Comparison of ENCODE assay signal across 11 cellular contexts in genomic region chr7:127396184-127396583, GRCh38. TPM values are rescaled to one million over a fixed set of nuclear protein-coding genes. Genes with fewer than 3 reads are reported as not detected.
A peak's percentile ranks its signal among the peaks of the same experiment; 100 is the strongest.
DNase-seq lines count a peak whose midpoint lies in the region; ATAC-seq, FAIRE-seq and TF ChIP-seq lines count a peak whose summit lies in the region.
"Had no signal": no experiment of that assay in that cellular context is flagged by ENCODE, and none has a peak within 500 bp of the region (broad histone marks: within the 10 kb centered on the region; RNA-seq: fewer than 3 reads in every experiment).

No MANE protein-coding gene starts in this region.

- H3K9me3 Mint-ChIP-seq in CD4-positive, alpha-beta T cell, result no peaks in the 10 kb centered on the region

- no peak for TF ChIP-seq EP300 in GM12878 (IDR thresholded peaks at IDR 0.05; ENCODE audit: borderline replicate concordance in 1 of 2, control insufficient read depth in 1 of 2, low read depth in 2 of 2, low read length in 2 of 2)

- TF ChIP-seq RAD21 in GM12878 (IDR thresholded peaks at IDR 0.05; ENCODE audit: insufficient read depth, low read depth, low read length), result no peak

- no peaks in the 10 kb centered on the region for H3K27me3 Mint-ChIP-seq in CD4-positive, alpha-beta T cell

- TF ChIP-seq CTCF in CD4-positive, alpha-beta T cell (IDR thresholded peaks at IDR 0.05), result no peak
- TF ChIP-seq CTCF in GM12878 (IDR thresholded peaks at IDR 0.05 in 2 of 3, conservative IDR thresholded peaks at IDR 0.05 in 1 of 3; ENCODE audit: control insufficient read depth in 2 of 3, extremely low read depth in 1 of 3, insufficient read depth in 1 of 3, low read depth in 3 of 3, low read length in 3 of 3), result no peak
- TF ChIP-seq CTCF in PC-9 (conservative IDR thresholded peaks at IDR 0.05), result no peak

- no peak for TF ChIP-seq POLR2A in GM12878 (IDR thresholded peaks at IDR 0.05; ENCODE audit: low read depth, low read length)

- in situ Hi-C loops in KBM-7 (cut with MboI; ENCODE audit: low pct_unique_long_range_greater_than_20kb, low sequenced_read_pairs) (no loop called here), GM12878 (cut with MboI) (no loop called here)

- peaks cover 31% of the 10 kb centered on the region for H3K4me1 Mint-ChIP-seq in CD4-positive, alpha-beta T cell (ENCODE audit: low read depth)

- H3F3A ChIP-seq in PC-9 (ENCODE audit: insufficient read depth, low read depth), result peaks cover 6% of the 10 kb centered on the region; the same call in 1 of the 2 replicates

- H3K27ac Mint-ChIP-seq in CD4-positive, alpha-beta T cell, result no peak overlapping the region

- H3K4me3 Mint-ChIP-seq in CD4-positive, alpha-beta T cell, result peak overlapping the region; percentile 49
- H3K4me3 Mint-ChIP-seq: activated T-cell treated with anti-CD3 and anti-CD28 coated beads, Interleukin-2, amount 50 U/mL, for 24 hours had no signal

- no peak overlapping the region for H3K9ac ChIP-seq in GM12878 (ENCODE audit: control insufficient read depth, insufficient read depth, low read length)

- no peak for ATAC-seq in CD4-positive, alpha-beta T cell (ENCODE audit: poor library complexity)
- ATAC-seq in GM18858 (IDR thresholded peaks at IDR 0.05; ENCODE audit: unreplicated experiment) (peak; percentile 38), GM12878 (peak; percentile 49), HG02588 (IDR thresholded peaks at IDR 0.05; ENCODE audit: unreplicated experiment) (no peak), GM21619 (IDR thresholded peaks at IDR 0.05; ENCODE audit: unreplicated experiment) (no peak), Right ventricle myocardium superior (ENCODE audit: poor library complexity) (no peak)
- ATAC-seq: heart left ventricle had no signal

- H3K36me3 ChIP-seq in GM12878 (ENCODE audit: control insufficient read depth in 2 of 2, insufficient read depth in 2 of 2, low read length in 1 of 2) (no peaks in the 10 kb centered on the region), PC-9 (ENCODE audit: low read depth) (no peaks in the 10 kb centered on the region)

- no peak overlapping the region for H3K4me2 ChIP-seq in GM12878 (ENCODE audit: control insufficient read depth, insufficient read depth)
- H3K4me2 ChIP-seq in PC-9, result no peak overlapping the region

- H2AFZ ChIP-seq in GM12878 (ENCODE audit: control insufficient read depth, low read depth, low read length) (no peak overlapping the region), PC-9 (no peak overlapping the region)

- H3K9me3 ChIP-seq in CD4-positive, alpha-beta T cell (ENCODE audit: control insufficient read depth, low read length), result no peaks in the 10 kb centered on the region
- H3K9me3 ChIP-seq in GM12878 (replicated peaks; ENCODE audit: control insufficient read depth, insufficient read depth, low read length) (no peaks in the 10 kb centered on the region), PC-9 (ENCODE audit: insufficient read depth, low read depth) (no peaks in the 10 kb centered on the region)
- H3K9me3 ChIP-seq: heart left ventricle had no signal

- WGBS in GM12878 (ENCODE audit: insufficient coverage, insufficient replicate concordance, low lambda C conversion rate, missing lambda C conversion rate), result 42% methylated on average over 1 of the region's 1 CpG

- H3K9me2 ChIP-seq in PC-9 (ENCODE audit: insufficient read depth), result no peaks in the 10 kb centered on the region

- H3K4me1 ChIP-seq in GM12878 (ENCODE audit: control insufficient read depth, insufficient read depth, low read length) (peaks cover 7% of the 10 kb centered on the region; the same call in 1 of the 2 replicates), PC-9 (replicated peaks; ENCODE audit: insufficient read depth) (peaks cover 6% of the 10 kb centered on the region)

- H3K27ac ChIP-seq in CD4-positive, alpha-beta T cell (ENCODE audit: low read depth, low read length), result no peak overlapping the region
- no peak overlapping the region for H3K27ac ChIP-seq in GM12878 (ENCODE audit: control insufficient read depth, insufficient read depth)
- H3K27ac ChIP-seq in PC-9, result no peak overlapping the region
- H3K27ac ChIP-seq: heart left ventricle had no signal

- SMC1A ChIA-PET in GM12878 (lab: Charles Lee; ENCODE audit: uncharacterized antibody, unreplicated experiment), result interaction anchor here (1.4 kb wide), 1 partner anchor 9 kb away, joined by 3 read pairs; no protein-coding TSS in a partner anchor

- BruUV-seq in GM12878 (replicated peaks; lab: Mats Ljungman, UMichigan) (no TSS peak), PC-9 (replicated peaks; lab: Mats Ljungman, UMichigan) (no TSS peak)

- RAD21 ChIA-PET in GM12878 (lab: Charles Lee; ENCODE audit: unreplicated experiment), result no interaction called here

- peak in 1 of 10 experiments; percentile 10 for DNase-seq in CD4-positive, alpha-beta T cell
- DNase-seq in KBM-7, result peak; percentile 43
- DNase-seq in GM12878 (ENCODE audit: low read depth, low spot score), result no peak
- no peak for DNase-seq in PC-9
- DNase-seq in Right ventricle myocardium superior, result no peak
- DNase-seq: activated T-cell treated with anti-CD3 and anti-CD28 coated beads, Interleukin-2, amount 50 U/mL, for 24 hours; NCI-H2171 had no signal

- peaks cover 14% of the 10 kb centered on the region for H3K79me2 ChIP-seq in GM12878 (ENCODE audit: control insufficient read depth, insufficient read depth, low read length)
- H3K79me2 ChIP-seq in PC-9 (ENCODE audit: low read depth), result peaks cover 12% of the 10 kb centered on the region

- CTCF ChIA-PET in CD4-positive, alpha-beta T cell (lab: Charles Lee), result interaction anchor here (1.8 kb wide), 1 partner anchor 48 kb away, joined by 6 read pairs; no protein-coding TSS in a partner anchor
- CTCF ChIA-PET in GM12878 (lab: Yijun Ruan, JAX), result no interaction called here
- CTCF ChIA-PET in PC-9 (lab: Charles Lee), result no interaction called here

- POLR2A ChIA-PET in CD4-positive, alpha-beta T cell (lab: Charles Lee), result no interaction called here
- POLR2A ChIA-PET in GM12878 (lab: Charles Lee) (no interaction called here), PC-9 (lab: Charles Lee; ENCODE audit: unreplicated experiment) (no interaction called here)

- H3K4me3 ChIP-seq in GM12878, result no peak overlapping the region
- H3K4me3 ChIP-seq in PC-9, result no peak overlapping the region
- H3K4me3 ChIP-seq: heart left ventricle had no signal

- no peaks in the 10 kb centered on the region for H3K27me3 ChIP-seq in CD4-positive, alpha-beta T cell (ENCODE audit: control insufficient read depth, insufficient read depth, low read length)
- H3K27me3 ChIP-seq in GM12878 (replicated peaks in 1 of 2; ENCODE audit: control insufficient read depth in 2 of 2, insufficient read depth in 2 of 2, low read length in 1 of 2) (no peaks in the 10 kb centered on the region), PC-9 (ENCODE audit: insufficient read depth, low read depth) (peaks cover 6% of the 10 kb centered on the region; the same call in 1 of the 2 replicates)

- FAIRE-seq in GM12878 (lab: Jason Lieb, UNC), result no peak

- H4K20me1 ChIP-seq in GM12878 (ENCODE audit: control insufficient read depth, insufficient read depth), result no peaks in the 10 kb centered on the region
- no peaks in the 10 kb centered on the region for H4K20me1 ChIP-seq in PC-9 (ENCODE audit: insufficient read depth)

- H3K36me3 Mint-ChIP-seq in CD4-positive, alpha-beta T cell (ENCODE audit: low read depth), result peaks cover 14% of the 10 kb centered on the region

- intact Hi-C loops in CD4-positive, alpha-beta T cell (cut with DNase I, micrococcal nuclease), result loop anchor here (10.0 kb wide), 4 partner anchors 49 to 929 kb away; partner anchors contain the start of genes ARF5 (in 1 of the 2), GCC1 (in 1 of the 2) and SND1 (in 1 of the 2)
- intact Hi-C loops in GM12878 (cut with micrococcal nuclease; ENCODE audit: unreplicated experiment), result no loop called here
- intact Hi-C loops in PC-9 (cut with micrococcal nuclease; ENCODE audit: unreplicated experiment), result no loop called here
- intact Hi-C loops in Right ventricle myocardium superior (cut with DNase I), result loop anchor here (10.0 kb wide), 1 partner anchor 189 kb away; the partner anchor contains the start of genes ARF5 and GCC1

TF ChIP-seq in GM12878, 131 proteins besides CTCF, POLR2A, EP300 and RAD21 (continues in another document):
- TF ChIP-seq NFIC (IDR thresholded peaks at IDR 0.05; ENCODE audit: low read depth, low read length) (peak; percentile 70; the same call in 1 of the 2 replicates), NKRF (conservative IDR thresholded peaks at IDR 0.05) (no peak), ATF7 (IDR thresholded peaks at IDR 0.05; ENCODE audit: low read depth) (peak; percentile 84), HCFC1 (IDR thresholded peaks at IDR 0.05; ENCODE audit: low read length) (no peak)

RNA-seq across cellular contexts. Expression of gene ZNF800, which starts 3.7 kb away (rescaled TPM):
- total RNA-seq in CD4-positive, alpha-beta T cell, result 10 to 100 TPM; 73.9 to 78.9 TPM
- 74.0 and 78.7 TPM in 2 replicates for total RNA-seq in GM12878 (2013; cell fraction: nucleolus; rRNA removed)
- total RNA-seq in GM12878 (2014; rRNA removed) (14.5 and 16.7 TPM in 2 replicates), GM12878 (2014; rRNA removed; fragmentation: Illumina TruSeq; extraction: Trizol) (33.9 and 34.3 TPM in 2 replicates), GM12878 (2021) (28.5 and 31.2 TPM in 2 replicates), PC-9 (2021) (32.4 and 32.6 TPM in 2 replicates), Right ventricle myocardium superior (17.6 TPM)
- polyA plus RNA-seq in GM12878 (2011; ENCODE audit: low read depth), result 6.9 TPM
- polyA plus RNA-seq in GM12878 (2011; rRNA removed) (23.0 and 31.8 TPM in 2 replicates), GM12878 (2014; fragmentation: Illumina TruSeq; extraction: Trizol) (24.5 and 38.1 TPM in 2 replicates), GM12878 (2014; fragmentation: Nextera tagmentation; extraction: Ambion mirVana) (1 to 10 TPM; 6.8 to 7.4 TPM), GM12878 (2014; rRNA removed) (11.0 and 11.8 TPM in 2 replicates), GM12878 (2016; fragmentation: Nextera tagmentation; extraction: Ambion mirVana) (10 to 100 TPM; 26.6 to 27.6 TPM)
- polyA plus RNA-seq in GM12878 (2011; cell fraction: cytosol; rRNA removed), result 8.9 and 13.6 TPM in 2 replicates
- 16.8 and 17.5 TPM in 2 replicates for polyA plus RNA-seq in GM12878 (2011; cell fraction: nucleus; rRNA removed)
- polyA plus RNA-seq in GM12878 (2012), result 11.8 and 13.5 TPM in 2 replicates
- polyA minus RNA-seq in GM12878 (2011; rRNA and poly(A)+ RNA removed), result 18.2 and 29.6 TPM in 2 replicates
- 17.6 and 20.5 TPM in 2 replicates for polyA minus RNA-seq in GM12878 (2011; cell fraction: cytosol; rRNA and poly(A)+ RNA removed)
- 29.5 and 47.8 TPM in 2 replicates for polyA minus RNA-seq in GM12878 (2011; cell fraction: nucleus; rRNA and poly(A)+ RNA removed)

Comparison
In these comparisons a context has a peak if more than half of its experiments do, and no peak if none do; other contexts are left out.
1. ATAC-seq: peak in GM18858 (single experiment) and GM12878 (single experiment); none in CD4-positive, alpha-beta T cell (single experiment), HG02588 (single experiment), GM21619 (single experiment) and Right ventricle myocardium superior (single experiment).
2. intact Hi-C loops: an anchor here in CD4-positive, alpha-beta T cell (10.0 kb wide) and Right ventricle myocardium superior (10.0 kb wide); none called in GM12878 and PC-9.